Comparison of ENCODE assay signal across 20 cellular contexts in the genomic region with DNA sequence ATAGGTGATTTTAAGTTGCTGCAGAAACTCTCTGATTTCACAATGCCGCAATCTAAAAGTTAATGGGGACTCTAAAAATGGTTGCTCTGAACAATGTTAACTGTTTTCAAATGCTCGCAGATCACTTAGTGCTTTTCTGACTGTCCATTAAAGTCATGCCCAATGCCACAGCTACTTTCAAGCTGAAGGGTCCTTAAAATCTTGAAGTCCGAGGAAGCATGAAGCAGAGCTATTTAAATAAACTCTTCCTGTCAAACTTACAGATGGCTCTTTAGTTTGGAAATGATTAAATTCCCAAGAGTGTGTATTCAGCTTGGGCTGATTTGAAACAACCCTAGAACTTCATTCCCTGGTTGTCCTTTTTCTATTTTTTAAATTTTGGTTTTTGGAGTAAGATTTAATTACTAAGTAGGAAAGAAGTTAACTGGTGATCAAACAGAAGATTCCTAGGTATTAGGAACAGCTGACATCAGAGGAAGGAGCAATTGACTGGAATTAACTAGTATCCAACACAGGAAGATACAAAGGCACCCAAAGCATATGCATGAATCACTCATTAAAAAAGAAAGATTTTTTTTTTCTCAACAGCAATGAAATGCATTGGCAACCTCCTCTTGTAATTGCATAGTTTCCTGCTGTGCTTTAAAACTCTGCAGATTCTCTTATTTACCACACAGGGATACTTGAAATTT.
DNase-seq lines count a peak whose midpoint lies in the region; ATAC-seq, FAIRE-seq and TF ChIP-seq lines count a peak whose summit lies in the region.
"Had no signal": no experiment of that assay in that cellular context is flagged by ENCODE, and none has a peak within 500 bp of the region (broad histone marks: within the 10 kb centered on the region; RNA-seq: fewer than 3 reads in every experiment).

No MANE protein-coding gene starts in this region.

- 94% methylated on average over 3 of the region's 3 CpGs for WGBS in HepG2 (ENCODE audit: low lambda C conversion rate)

- intact Hi-C loops in HepG2 (cut with micrococcal nuclease; ENCODE audit: unreplicated experiment) = no loop called here

- H3K4me1 Mint-ChIP-seq in nephron = peaks cover 41% of the 10 kb centered on the region

- no peak for FAIRE-seq in HepG2 (lab: Jason Lieb, UNC)
- FAIRE-seq: H54, HTR-8/SVneo had no signal

- BruUV-seq in HepG2 (replicated peaks; lab: Mats Ljungman, UMichigan) = no TSS peak

- no peak overlapping the region for H3K4me3 ChIP-seq in choroid plexus epithelial cell (ENCODE audit: low read depth, low read length)
- no peak overlapping the region for H3K4me3 ChIP-seq in HepG2 (replicated peaks in 1 of 3; ENCODE audit: insufficient read depth in 1 of 3, low read depth in 2 of 3, low read length in 3 of 3)
- H3K4me3 ChIP-seq: tibial artery had no signal

- no peak for TF ChIP-seq RAD21 in HepG2 (CRISPR knock-in tag; IDR thresholded peaks at IDR 0.05)

- no peaks in the 10 kb centered on the region for H3K79me2 ChIP-seq in HepG2 (ENCODE audit: insufficient read depth, low read length)

- no peak overlapping the region for H3K9ac ChIP-seq in HepG2 (ENCODE audit: insufficient read depth, low read depth, low read length)

- no peaks in the 10 kb centered on the region for H3K9me3 Mint-ChIP-seq in nephron

- TF ChIP-seq EP300 in HepG2 (IDR thresholded peaks at IDR 0.05; ENCODE audit: low read depth in 2 of 2, low read length in 2 of 2) (no peak), HepG2 (CRISPR knock-in tag; IDR thresholded peaks at IDR 0.05; ENCODE audit: borderline replicate concordance) (no peak)

- H4K20me1 ChIP-seq in HepG2 (ENCODE audit: insufficient read depth, low read length) = no peaks in the 10 kb centered on the region

- H3K27me3 Mint-ChIP-seq in nephron (ENCODE audit: low read depth) = peaks cover 4% of the 10 kb centered on the region

- CTCF ChIA-PET in HepG2 (lab: Yijun Ruan, JAX; ENCODE audit: low intra/inter-chr PET ratio, low total read pairs) = no interaction called here

- peaks cover 82% of the 10 kb centered on the region for H3K36me3 Mint-ChIP-seq in nephron (ENCODE audit: low read depth)

- H3K27me3 ChIP-seq in HepG2 (ENCODE audit: control insufficient read depth in 1 of 2, insufficient read depth in 2 of 2, low read length in 2 of 2) = no peaks in the 10 kb centered on the region
- H3K27me3 ChIP-seq: neutrophil, tibial artery had no signal

- H3K4me1 ChIP-seq in HepG2 (ENCODE audit: insufficient read depth, low read length) = no peaks in the 10 kb centered on the region

- no peak for ATAC-seq in HG03045 (IDR thresholded peaks at IDR 0.05; ENCODE audit: unreplicated experiment)
- ATAC-seq in HepG2 = no peak
- ATAC-seq: Right ventricle myocardium inferior had no signal

- H3K9me3 ChIP-seq in HepG2 (ENCODE audit: low read length) = no peaks in the 10 kb centered on the region
- H3K9me3 ChIP-seq: neutrophil, tibial artery had no signal

- no peak overlapping the region for H3K27ac ChIP-seq in HepG2 (ENCODE audit: extremely low read length, insufficient read depth, low read length)
- H3K27ac ChIP-seq: neutrophil, tibial artery had no signal

- no peak for TF ChIP-seq CTCF in choroid plexus epithelial cell (conservative IDR thresholded peaks at IDR 0.05; ENCODE audit: low read depth, low read length)
- no peak for TF ChIP-seq CTCF in nephron (IDR thresholded peaks at IDR 0.05; ENCODE audit: unreplicated experiment in 3 of 3)
- TF ChIP-seq CTCF in HepG2 (CRISPR knock-in tag; IDR thresholded peaks at IDR 0.05) = no peak

- H3K27ac Mint-ChIP-seq in nephron = peak overlapping the region in 2 of 3 experiments; percentile 48 to 56
- H3K27ac Mint-ChIP-seq: mesothelial cell of epicardium had no signal

- peaks cover 0 to 3% of the 10 kb centered on the region in 2 experiments; a peak in 2 of 5 replicates for H3K36me3 ChIP-seq in HepG2 (replicated peaks in 1 of 2; ENCODE audit: control insufficient read depth in 1 of 2, insufficient read depth in 2 of 2, low read length in 2 of 2)
- H3K36me3 ChIP-seq: neutrophil had no signal

- H3K4me3 Mint-ChIP-seq in nephron = no peak overlapping the region
- H3K4me3 Mint-ChIP-seq: mesothelial cell of epicardium had no signal

- no peak for TF ChIP-seq POLR2A in HepG2 (IDR thresholded peaks at IDR 0.05; ENCODE audit: insufficient read depth in 1 of 2, low read depth in 2 of 2, low read length in 2 of 2)

- H2AFZ ChIP-seq in HepG2 (ENCODE audit: low read length) = no peak overlapping the region

- in situ Hi-C loops in HepG2 (cut with HindIII; ENCODE audit: extremely low pct_ligation_motif_present, low pct_unique_long_range_greater_than_20kb) = no loop called here

- DNase-seq in DMS79 (lab: John Stamatoyannopoulos, UW) (peak; percentile 87), NCI-H69 (lab: John Stamatoyannopoulos, UW) (peak; percentile 2), choroid plexus epithelial cell (ENCODE audit: low read depth) (peak; percentile 62), NCI-H2107 treated with DMSO at 0.1 percent for 48 hours (lab: John Stamatoyannopoulos, UW; ENCODE audit: unreplicated experiment) (no peak), occipital lobe (lab: John Stamatoyannopoulos, UW) (no peak), HepG2 (ENCODE audit: low spot score) (no peak)
- DNase-seq: activated CD4-positive, alpha-beta T cell treated with anti-CD3 and anti-CD28 coated beads for 48 hours; activated naive CD4-positive, alpha-beta T cell treated with Interleukin-2 at 50 U/mL for 16 hours; effector CD8-positive, alpha-beta T cell; foreskin melanocyte; NCI-H2029 treated with DMSO at 0.1 percent for 48 hours; T1000; tibial artery had no signal

- H3K4me2 ChIP-seq in HepG2 (ENCODE audit: low read depth, low read length) = no peak overlapping the region

- POLR2A ChIA-PET in HepG2 (lab: Yijun Ruan, JAX) = no interaction called here

TF ChIP-seq in HepG2, 621 proteins besides CTCF, POLR2A, EP300 and RAD21:
- TF ChIP-seq RBM39 (IDR thresholded peaks at IDR 0.05; ENCODE audit: low read depth, low read length, poor library complexity, severe bottlenecking) (no peak), TAF15 (IDR thresholded peaks at IDR 0.05; ENCODE audit: low read depth, low read length, poor library complexity, severe bottlenecking) (no peak), CBFB (CRISPR knock-in tag; IDR thresholded peaks at IDR 0.05) (no peak), NCOA2 (CRISPR knock-in tag; IDR thresholded peaks at IDR 0.05) (no peak), GTF2F1 (IDR thresholded peaks at IDR 0.05; ENCODE audit: low read length) (no peak), ZNF788 (CRISPR knock-in tag; IDR thresholded peaks at IDR 0.05; ENCODE audit: borderline replicate concordance) (no peak), POLR2AphosphoS5 (IDR thresholded peaks at IDR 0.05; ENCODE audit: low read depth, low read length) (no peak), HOXD1 (CRISPR knock-in tag; IDR thresholded peaks at IDR 0.05) (no peak), ZMAT3 (CRISPR knock-in tag; conservative IDR thresholded peaks at IDR 0.05) (no peak), KDM5B (CRISPR knock-in tag; IDR thresholded peaks at IDR 0.05; ENCODE audit: borderline replicate concordance) (no peak)
- TF ChIP-seq, protein P1, sequence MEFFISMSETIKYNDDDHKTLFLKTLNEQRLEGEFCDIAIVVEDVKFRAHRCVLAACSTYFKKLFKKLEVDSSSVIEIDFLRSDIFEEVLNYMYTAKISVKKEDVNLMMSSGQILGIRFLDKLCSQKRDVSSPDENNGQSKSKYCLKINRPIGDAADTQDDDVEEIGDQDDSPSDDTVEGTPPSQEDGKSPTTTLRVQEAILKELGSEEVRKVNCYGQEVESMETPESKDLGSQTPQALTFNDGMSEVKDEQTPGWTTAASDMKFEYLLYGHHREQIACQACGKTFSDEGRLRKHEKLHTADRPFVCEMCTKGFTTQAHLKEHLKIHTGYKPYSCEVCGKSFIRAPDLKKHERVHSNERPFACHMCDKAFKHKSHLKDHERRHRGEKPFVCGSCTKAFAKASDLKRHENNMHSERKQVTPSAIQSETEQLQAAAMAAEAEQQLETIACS (CRISPR knock-in tag; IDR thresholded peaks at IDR 0.05) = no peak
- TF ChIP-seq, protein P2, sequence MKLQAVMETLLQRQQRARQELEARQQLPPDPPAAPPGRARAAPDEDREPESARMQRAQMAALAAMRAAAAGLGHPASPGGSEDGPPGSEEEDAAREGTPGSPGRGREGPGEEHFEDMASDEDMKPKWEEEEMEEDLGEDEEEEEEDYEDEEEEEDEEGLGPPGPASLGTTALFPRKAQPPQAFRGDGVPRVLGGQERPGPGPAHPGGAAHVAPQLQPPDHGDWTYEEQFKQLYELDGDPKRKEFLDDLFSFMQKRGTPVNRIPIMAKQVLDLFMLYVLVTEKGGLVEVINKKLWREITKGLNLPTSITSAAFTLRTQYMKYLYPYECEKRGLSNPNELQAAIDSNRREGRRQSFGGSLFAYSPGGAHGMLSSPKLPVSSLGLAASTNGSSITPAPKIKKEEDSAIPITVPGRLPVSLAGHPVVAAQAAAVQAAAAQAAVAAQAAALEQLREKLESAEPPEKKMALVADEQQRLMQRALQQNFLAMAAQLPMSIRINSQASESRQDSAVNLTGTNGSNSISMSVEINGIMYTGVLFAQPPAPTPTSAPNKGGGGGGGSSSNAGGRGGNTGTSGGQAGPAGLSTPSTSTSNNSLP (IDR thresholded peaks at IDR 0.05; ENCODE audit: low read depth, low read length) = no peak
- TF ChIP-seq, protein P3, sequence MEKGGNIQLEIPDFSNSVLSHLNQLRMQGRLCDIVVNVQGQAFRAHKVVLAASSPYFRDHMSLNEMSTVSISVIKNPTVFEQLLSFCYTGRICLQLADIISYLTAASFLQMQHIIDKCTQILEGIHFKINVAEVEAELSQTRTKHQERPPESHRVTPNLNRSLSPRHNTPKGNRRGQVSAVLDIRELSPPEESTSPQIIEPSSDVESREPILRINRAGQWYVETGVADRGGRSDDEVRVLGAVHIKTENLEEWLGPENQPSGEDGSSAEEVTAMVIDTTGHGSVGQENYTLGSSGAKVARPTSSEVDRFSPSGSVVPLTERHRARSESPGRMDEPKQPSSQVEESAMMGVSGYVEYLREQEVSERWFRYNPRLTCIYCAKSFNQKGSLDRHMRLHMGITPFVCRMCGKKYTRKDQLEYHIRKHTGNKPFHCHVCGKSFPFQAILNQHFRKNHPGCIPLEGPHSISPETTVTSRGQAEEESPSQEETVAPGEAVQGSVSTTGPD (CRISPR knock-in tag; IDR thresholded peaks at IDR 0.05) = no peak

Comparison
In these comparisons a context has a peak if more than half of its experiments do, and no peak if none do; other contexts are left out.
1. DNase-seq: peak in DMS79 (single experiment), NCI-H69 (single experiment) and choroid plexus epithelial cell (single experiment); none in NCI-H2107 treated with DMSO at 0.1 percent for 48 hours (single experiment), occipital lobe (single experiment) and HepG2 (single experiment).